In genomic region chr14:54773171-54774006, GRCh38 we compare ENCODE assay signal across 8 cellular contexts.
DNase-seq lines count a peak whose midpoint lies in the region; ATAC-seq and TF ChIP-seq lines count a peak whose summit lies in the region.

No MANE protein-coding gene starts in this region.

- no peak overlapping the region for H3K4me3 Mint-ChIP-seq in neural crest cell

- H3K27ac Mint-ChIP-seq in neural crest cell (ENCODE audit: unreplicated experiment): peak overlapping the region; percentile 62

- TF ChIP-seq EP300 in Ishikawa (IDR thresholded peaks at IDR 0.05; ENCODE audit: borderline replicate concordance): peak; percentile 78; the same call in 1 of the 2 replicates

- TF ChIP-seq RAD21 in Ishikawa (IDR thresholded peaks at IDR 0.05; ENCODE audit: low read depth): peak; percentile 75

- peaks cover 18% of the 10 kb centered on the region for H3K4me1 Mint-ChIP-seq in neural crest cell

- no peaks in the 10 kb centered on the region for H3K9me3 Mint-ChIP-seq in neural crest cell

- TF ChIP-seq CTCF in foreskin fibroblast (IDR thresholded peaks at IDR 0.05; ENCODE audit: low read depth, low read length) (peak; percentile 61), neural crest cell (conservative IDR thresholded peaks at IDR 0.05) (peak; percentile 72)

- peak; percentile 79 for DNase-seq in COLO668 (lab: John Stamatoyannopoulos, UW; ENCODE audit: unreplicated experiment)
- DNase-seq in RKO (ENCODE audit: low spot score): peak; percentile 100
- DNase-seq in activated effector memory CD4-positive, alpha-beta T cell treated with anti-CD3 and anti-CD28 coated beads, Interleukin-2, amount 50 U/mL, for 16 hours: peak; percentile 87
- peak; percentile 99 for DNase-seq in foreskin fibroblast
- peak; percentile 57 for DNase-seq in neural crest cell (ENCODE audit: low read depth, low spot score)
- DNase-seq in stromal cell of bone marrow (ENCODE audit: low read depth): peak; percentile 99

- H3K27me3 Mint-ChIP-seq in neural crest cell (ENCODE audit: low read depth): no peaks in the 10 kb centered on the region

- H3K4me3 ChIP-seq in foreskin fibroblast (ENCODE audit: low read depth in 1 of 2, low read length in 2 of 2): peak overlapping the region in 1 of 2 donors; percentile 12

- H3K36me3 Mint-ChIP-seq in neural crest cell (ENCODE audit: low read depth): no peaks in the 10 kb centered on the region

- peak; percentile 48 for ATAC-seq in GM21447 (IDR thresholded peaks at IDR 0.05; ENCODE audit: unreplicated experiment)

TF ChIP-seq in Ishikawa, 13 proteins besides CTCF, POLR2A, EP300 and RAD21:
- TF ChIP-seq TAF1 (IDR thresholded peaks at IDR 0.05; ENCODE audit: low read depth) (no peak), USF1 (IDR thresholded peaks at IDR 0.05) (peak; percentile 90), MAX (IDR thresholded peaks at IDR 0.05) (peak; percentile 68), TEAD4 (IDR thresholded peaks at IDR 0.05) (peak; percentile 88), CREB1 (IDR thresholded peaks at IDR 0.05; ENCODE audit: low read depth) (peak; percentile 57; the same call in 1 of the 2 replicates), YY1 (IDR thresholded peaks at IDR 0.05; ENCODE audit: low read depth) (peak; percentile 64; the same call in 1 of the 2 replicates), NFIC (IDR thresholded peaks at IDR 0.05) (no peak), TCF12 (IDR thresholded peaks at IDR 0.05; ENCODE audit: low read depth) (peak; percentile 74), EGR1 (IDR thresholded peaks at IDR 0.05) (no peak)
